Comparison of ENCODE assay signal across 8 cellular contexts in genomic region chr19:50475736-50476223, GRCh38. TPM values are rescaled to one million over a fixed set of nuclear protein-coding genes. Genes with fewer than 3 reads are reported as not detected.
DNase-seq lines count a peak whose midpoint lies in the region; ATAC-seq and TF ChIP-seq lines count a peak whose summit lies in the region.

No MANE protein-coding gene starts in this region.

- H3K4me1 ChIP-seq in OCI-LY7 (ENCODE audit: insufficient read depth, low read length, poor library complexity, severe bottlenecking) (peaks cover 10% of the 10 kb centered on the region), esophagus squamous epithelium (peaks cover 9 to 29% (median 10%) of the 10 kb centered on the region in 3 donors), gastrocnemius medialis (peaks cover 13 to 18% of the 10 kb centered on the region in 2 donors)

- intact Hi-C loops in OCI-LY7 (cut with micrococcal nuclease; ENCODE audit: unreplicated experiment) (no loop called here), esophagus squamous epithelium (cut with DNase I) (no loop called here), gastrocnemius medialis (cut with DNase I; ENCODE audit: low total_unique reads) (loop anchor here (1.0 kb wide), 1 partner anchor 36 kb away; the partner anchor contains the start of gene JOSD2)

- POLR2A ChIA-PET in OCI-LY7 (lab: Charles Lee) = no interaction called here

- H2AFZ ChIP-seq in OCI-LY7 (ENCODE audit: low read length) = no peak overlapping the region

- H3K9me3 ChIP-seq in OCI-LY7 (ENCODE audit: low read length) (peaks cover 12% of the 10 kb centered on the region), esophagus squamous epithelium (no peaks in the 10 kb centered on the region), gastrocnemius medialis (no peaks in the 10 kb centered on the region)

- H3K27ac ChIP-seq in OCI-LY7 (ENCODE audit: low read depth, low read length, poor library complexity, severe bottlenecking) (no peak overlapping the region), esophagus squamous epithelium (peak overlapping the region in 3 of 4 donors; percentile 49 to 89 (median 83)), gastrocnemius medialis (peak overlapping the region; percentile 67 to 88 (median 79))

- 86 to 87% methylated on average over 18 to 19 of the region's 29 CpGs for WGBS in esophagus squamous epithelium, 2 donors

- in situ Hi-C loops in gastrocnemius medialis (cut with MboI; ENCODE audit: low sequenced_read_pairs in 4 of 4) = no loop called here

- no peaks in the 10 kb centered on the region for H3K9me2 ChIP-seq in OCI-LY7 (ENCODE audit: insufficient read depth, low read length)

- peaks cover 22% of the 10 kb centered on the region for H3K79me2 ChIP-seq in OCI-LY7 (ENCODE audit: insufficient read depth, low read depth, low read length)

- TF ChIP-seq CTCF in OCI-LY7 (conservative IDR thresholded peaks at IDR 0.05; ENCODE audit: low read length) (no peak), esophagus squamous epithelium (IDR thresholded peaks at IDR 0.05) (no peak), gastrocnemius medialis (IDR thresholded peaks at IDR 0.05 in 4 of 5, conservative IDR thresholded peaks at IDR 0.05 in 1 of 5) (no peak)

- DNase-seq in OCI-LY7 (ENCODE audit: low spot score) (no peak), esophagus squamous epithelium (lab: John Stamatoyannopoulos, UW) (no peak), gastrocnemius medialis (peak in 1 of 2 donors; percentile 11), globus pallidus (ENCODE audit: low spot score) (no peak), DMS114 treated with DMSO at 0.1 percent for 48 hours (lab: John Stamatoyannopoulos, UW; ENCODE audit: unreplicated experiment) (no peak), NCI-H1436 treated with DMSO at 0.1 percent for 48 hours (lab: John Stamatoyannopoulos, UW) (no peak)

- H3K27me3 ChIP-seq in esophagus squamous epithelium (no peaks in the 10 kb centered on the region), gastrocnemius medialis (no peaks in the 10 kb centered on the region)

- peak overlapping the region; percentile 98 for H3K4me3 ChIP-seq in OCI-LY7 (ENCODE audit: low read depth, low read length, poor library complexity, severe bottlenecking)
- H3K4me3 ChIP-seq in esophagus squamous epithelium = peak overlapping the region in 3 of 4 donors; percentile 79 to 92 (median 84)
- H3K4me3 ChIP-seq in gastrocnemius medialis = peak overlapping the region; percentile 68 to 99 (median 82)

- H3K4me2 ChIP-seq in OCI-LY7 (ENCODE audit: low read length) = no peak overlapping the region

- CTCF ChIA-PET in OCI-LY7 (lab: Charles Lee; ENCODE audit: unreplicated experiment) = no interaction called here

- H4K20me1 ChIP-seq in OCI-LY7 (ENCODE audit: insufficient read depth, low read length) = no peaks in the 10 kb centered on the region

- peaks cover 36% of the 10 kb centered on the region for H3K36me3 ChIP-seq in OCI-LY7 (ENCODE audit: insufficient read depth, low read length)
- H3K36me3 ChIP-seq in esophagus squamous epithelium = peaks cover 0 to 32% (median 6%) of the 10 kb centered on the region in 3 donors
- peaks cover 0 to 25% of the 10 kb centered on the region in 2 donors for H3K36me3 ChIP-seq in gastrocnemius medialis

- TF ChIP-seq POLR2A in esophagus squamous epithelium (IDR thresholded peaks at IDR 0.05) (no peak), gastrocnemius medialis (IDR thresholded peaks at IDR 0.05) (no peak)

- ATAC-seq in GM21381 (IDR thresholded peaks at IDR 0.05; ENCODE audit: unreplicated experiment) (peak; percentile 6), gastrocnemius medialis (peak in 1 of 2 donors; percentile 6), HG03097 (IDR thresholded peaks at IDR 0.05; ENCODE audit: low FRiP score, unreplicated experiment) (no peak)

- BruUV-seq in OCI-LY7 (replicated peaks; lab: Mats Ljungman, UMichigan) = no TSS peak

RNA-seq across cellular contexts. Expression of gene EMC10, which starts 0.5 kb away (rescaled TPM):
- total RNA-seq in OCI-LY7 (2014; rRNA removed; shearing (Covaris generic)) = 44.4 and 45.2 TPM in 2 replicates
- total RNA-seq in OCI-LY7 (2022) (37.5 and 39.1 TPM in 2 replicates), esophagus squamous epithelium (10 to 100 TPM; 50.2 to 76.1 (median 59.7) TPM), gastrocnemius medialis (10 to 100 TPM; 29.2 to 67.4 (median 45.4) TPM)

RNA-seq across cellular contexts. Expression of gene GARIN5A, which starts 0.9 kb away (rescaled TPM):
- 0.63 and 0.85 TPM in 2 replicates for total RNA-seq in OCI-LY7 (2014; rRNA removed; shearing (Covaris generic))
- total RNA-seq in OCI-LY7 (2022) (0.59 and 1.00 TPM in 2 replicates), esophagus squamous epithelium (1 to 10 TPM in 3 of 4 donors, under 1 TPM in 1; 0.53 to 2.0 (median 1.5) TPM), gastrocnemius medialis (10 to 100 TPM in 1 of 4 donors, 1 to 10 TPM in 2, not detected in 1; 1.2 to 11.0 (median 1.9) TPM)

RNA-seq across cellular contexts. Expression of gene JOSD2, which starts 35.2 kb away (rescaled TPM):
- 10.6 and 13.0 TPM in 2 replicates for total RNA-seq in OCI-LY7 (2014; rRNA removed; shearing (Covaris generic))
- total RNA-seq in OCI-LY7 (2022) = 15.9 and 17.8 TPM in 2 replicates
- 10 to 100 TPM; 26.3 to 45.1 (median 34.9) TPM for total RNA-seq in esophagus squamous epithelium
- total RNA-seq in gastrocnemius medialis = 10 to 100 TPM; 22.1 to 36.9 (median 27.8) TPM

RNA-seq across cellular contexts. Expression of gene ASPDH, which starts 37.9 kb away (rescaled TPM):
- not detected in 2 replicates for total RNA-seq in OCI-LY7 (2014; rRNA removed; shearing (Covaris generic))
- total RNA-seq in OCI-LY7 (2022) = not detected in 2 replicates
- not detected for total RNA-seq in esophagus squamous epithelium
- not detected for total RNA-seq in gastrocnemius medialis

RNA-seq across cellular contexts. Expression of gene MYBPC2, which starts 43.1 kb away (rescaled TPM):
- 10.6 and 15.4 TPM in 2 replicates for total RNA-seq in OCI-LY7 (2014; rRNA removed; shearing (Covaris generic))
- total RNA-seq in OCI-LY7 (2022) (22.2 and 28.2 TPM in 2 replicates), esophagus squamous epithelium (under 1 TPM in 1 of 4 donors, not detected in 3; 0.19 TPM), gastrocnemius medialis (100 to 1,000 TPM; 358 to 988 (median 442) TPM)
